ENCODE assay signal across 21 cellular contexts in genomic region chr16:22938647-22939046, GRCh38.
"Had no signal": no experiment of that assay in that cellular context is flagged by ENCODE, and none has a peak within 500 bp of the region (broad histone marks: within the 10 kb centered on the region; RNA-seq: fewer than 3 reads in every experiment).

No MANE protein-coding gene starts in this region.

- H3K27me3 ChIP-seq: brain microvascular endothelial cell, upper lobe of left lung had no signal

- H3K4me3 ChIP-seq: lower lobe of right lung, prostate gland, upper lobe of left lung had no signal

- H3K9me3 Mint-ChIP-seq: activated B cell treated with CpG ODN at 0.5 μM for 24 hours; activated CD8-positive, alpha-beta T cell treated with anti-CD3 and anti-CD28 coated beads for 36 hours; mesothelial cell of epicardium had no signal

- H3K4me3 Mint-ChIP-seq: activated B cell treated with CpG ODN at 0.5 μM for 24 hours; activated CD8-positive, alpha-beta T cell treated with anti-CD3 and anti-CD28 coated beads for 36 hours; activated naive CD8-positive, alpha-beta T cell; mesothelial cell of epicardium; neural crest cell; T-helper 17 cell had no signal

- H3K36me3 ChIP-seq: brain microvascular endothelial cell, lower lobe of right lung, prostate gland, upper lobe of left lung had no signal

- H3K36me3 Mint-ChIP-seq: activated naive CD8-positive, alpha-beta T cell; mesothelial cell of epicardium had no signal

- DNase-seq: activated B cell treated with CpG ODN at 0.5 μM for 24 hours; activated CD4-positive, alpha-beta T cell treated with anti-CD3 and anti-CD28 coated beads for 48 hours; activated CD8-positive, alpha-beta T cell treated with anti-CD3 and anti-CD28 coated beads for 36 hours; activated gamma-delta T cell treated with Interleukin-2 at 50 U/mL for 16 hours; activated T-cell treated with anti-CD3 and anti-CD28 coated beads, Interleukin-2, amount 50 U/mL, for 48 hours; brain microvascular endothelial cell; cerebellar nuclear complex; effector CD8-positive, alpha-beta T cell; head of caudate nucleus; left cardiac atrium; lower lobe of right lung; right cardiac atrium; small intestine; stimulated activated CD4-positive, alpha-beta T cell treated with anti-CD3 and anti-CD28 coated beads, Interleukin-4, amount 100 ng/mL, for 24 hours; stimulated activated naive CD8-positive, alpha-beta T cell treated with anti-CD3 and anti-CD28 coated beads, Interleukin-15, Interleukin-2, amounts not matched to agents 100 U/mL and 50 U/mL, for 24 hours; T-helper 17 cell; upper lobe of left lung had no signal

- H3K4me1 ChIP-seq: lower lobe of right lung, prostate gland had no signal

- H3K27ac ChIP-seq: brain microvascular endothelial cell, lower lobe of right lung, prostate gland, upper lobe of left lung had no signal

- H3K9me3 ChIP-seq: lower lobe of right lung, prostate gland, upper lobe of left lung had no signal

- H3K4me1 Mint-ChIP-seq: neural crest cell, T-helper 17 cell had no signal

- H3K27ac Mint-ChIP-seq: activated B cell treated with CpG ODN at 0.5 μM for 24 hours; activated CD8-positive, alpha-beta T cell treated with anti-CD3 and anti-CD28 coated beads for 36 hours; activated naive CD8-positive, alpha-beta T cell; mesothelial cell of epicardium; T-helper 17 cell had no signal

- ATAC-seq: activated CD8-positive, alpha-beta T cell treated with anti-CD3 and anti-CD28 coated beads for 36 hours; left cardiac atrium; lower lobe of right lung; right cardiac atrium; stimulated activated naive CD8-positive, alpha-beta T cell treated with anti-CD3 and anti-CD28 coated beads, Interleukin-15, Interleukin-2, amounts not matched to agents 100 U/mL and 50 U/mL, for 24 hours; T-helper 17 cell had no signal
